ENCODE assay signal across 1 cellular context in genomic region chr6:53312355-53312754, GRCh38.
TF ChIP-seq lines count a peak whose summit lies in the region.

No MANE protein-coding gene starts in this region.

TF ChIP-seq in HepG2, 621 proteins besides CTCF, POLR2A, EP300 and RAD21 (continued from another document):
- TF ChIP-seq ZNF580 (CRISPR knock-in tag; IDR thresholded peaks at IDR 0.05; ENCODE audit: borderline replicate concordance, low read depth) (no peak), YY1 (IDR thresholded peaks at IDR 0.05; ENCODE audit: insufficient read depth, insufficient replicate concordance, low read depth, low read length) (no peak), GABPA (IDR thresholded peaks at IDR 0.05; ENCODE audit: low read depth, low read length) (no peak), GABPA (CRISPR knock-in tag; IDR thresholded peaks at IDR 0.05; ENCODE audit: low read depth) (no peak), TFE3 (CRISPR knock-in tag; IDR thresholded peaks at IDR 0.05) (no peak), MEIS1 (CRISPR knock-in tag; IDR thresholded peaks at IDR 0.05; ENCODE audit: borderline replicate concordance) (no peak), LRRFIP1 (CRISPR knock-in tag; conservative IDR thresholded peaks at IDR 0.05) (no peak), ELF1 (CRISPR knock-in tag; IDR thresholded peaks at IDR 0.05) (no peak), LCORL (IDR thresholded peaks at IDR 0.05) (no peak), LCORL (CRISPR knock-in tag; IDR thresholded peaks at IDR 0.05) (no peak), ZBTB10 (CRISPR knock-in tag; IDR thresholded peaks at IDR 0.05; ENCODE audit: borderline replicate concordance) (no peak), PHB2 (IDR thresholded peaks at IDR 0.05; ENCODE audit: partially characterized antibody) (no peak)
